Comparison of ENCODE assay signal across 18 cellular contexts in the genomic region with DNA sequence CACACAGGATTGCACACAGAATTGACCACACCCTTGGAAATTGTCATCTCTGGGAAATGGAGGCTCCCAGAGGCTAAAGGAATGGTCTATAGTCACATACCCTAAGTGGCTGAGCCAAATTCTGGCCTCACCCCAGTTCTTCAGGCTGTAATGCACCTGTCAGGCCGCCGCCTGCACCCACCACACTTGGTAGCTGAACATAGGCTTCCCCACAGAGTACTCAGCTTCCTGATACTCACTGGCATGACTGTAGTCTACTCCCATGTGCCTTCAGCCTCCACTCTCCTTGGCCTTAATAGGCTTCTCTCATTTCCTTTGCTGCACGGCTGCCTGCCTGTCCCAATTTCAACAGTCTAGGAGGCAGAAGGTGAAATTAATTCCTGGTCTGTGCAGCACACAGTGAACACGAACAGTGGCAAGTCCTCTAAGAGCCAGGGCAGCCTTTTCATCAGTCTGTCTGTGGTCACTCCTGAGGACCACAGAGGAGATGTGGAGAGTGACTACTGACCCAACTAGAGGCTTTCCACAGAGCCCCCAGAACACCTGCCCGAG.
"Had no signal": no experiment of that assay in that cellular context is flagged by ENCODE, and none has a peak within 500 bp of the region (broad histone marks: within the 10 kb centered on the region; RNA-seq: fewer than 3 reads in every experiment).

No MANE protein-coding gene starts in this region.

- H3K27ac ChIP-seq: colonic mucosa, foreskin keratinocyte, right atrium auricular region, upper lobe of right lung, VCaP had no signal

- H3K4me3 ChIP-seq: ascending aorta, colonic mucosa, right atrium auricular region, thoracic aorta, upper lobe of right lung had no signal

- H3K27me3 Mint-ChIP-seq: activated CD4-positive, alpha-beta memory T cell treated with anti-CD3 and anti-CD28 coated beads for 36 hours; natural killer cell treated with Interleukin-12 subunit alpha and Interleukin-12 subunit beta and Interleukin-15 and Interleukin-18, amount 100 ng/mL, for 72 hours; stimulated activated naive CD8-positive, alpha-beta T cell treated with anti-CD3 and anti-CD28 coated beads, Interleukin-15, amount 100 ng/mL, for 72 hours had no signal

- H3K27ac Mint-ChIP-seq: activated CD4-positive, alpha-beta memory T cell treated with anti-CD3 and anti-CD28 coated beads for 36 hours; natural killer cell treated with Interleukin-12 subunit alpha and Interleukin-12 subunit beta and Interleukin-15 and Interleukin-18, amount 100 ng/mL, for 72 hours had no signal

- H3K4me3 Mint-ChIP-seq: activated CD4-positive, alpha-beta memory T cell treated with anti-CD3 and anti-CD28 coated beads for 36 hours; activated T-cell treated with anti-CD3 and anti-CD28 coated beads, Interleukin-2, amount 50 U/mL, for 72 hours; natural killer cell treated with Interleukin-12 subunit alpha and Interleukin-12 subunit beta and Interleukin-15 and Interleukin-18, amount 100 ng/mL, for 72 hours; stimulated activated naive CD8-positive, alpha-beta T cell treated with anti-CD3 and anti-CD28 coated beads, Interleukin-15, amount 100 ng/mL, for 72 hours had no signal

- H3K9me3 ChIP-seq: ascending aorta, colonic mucosa, right atrium auricular region, thoracic aorta, upper lobe of right lung had no signal

- H3K27me3 ChIP-seq: ascending aorta, colonic mucosa, foreskin keratinocyte, right atrium auricular region, upper lobe of right lung had no signal

- H3K4me1 ChIP-seq: colonic mucosa had no signal

- H3K36me3 ChIP-seq: colonic mucosa, right atrium auricular region had no signal

- DNase-seq: activated CD4-positive, alpha-beta memory T cell treated with anti-CD3 and anti-CD28 coated beads for 36 hours; activated CD4-positive, alpha-beta T cell treated with anti-CD3 and anti-CD28 coated beads for 1 hour; activated gamma-delta T cell; activated T-cell treated with anti-CD3 and anti-CD28 coated beads, Interleukin-2, amount 50 U/mL, for 72 hours; colonic mucosa; effector CD8-positive, alpha-beta T cell; foreskin keratinocyte; mesenchymal stem cell; occipital lobe; stimulated activated naive CD8-positive, alpha-beta T cell treated with anti-CD3 and anti-CD28 coated beads, Interleukin-15, amount 100 ng/mL, for 72 hours; T-helper 1 cell; upper lobe of right lung had no signal

- ATAC-seq: activated T-cell treated with anti-CD3 and anti-CD28 coated beads, Interleukin-2, amount 50 U/mL, for 72 hours; foreskin keratinocyte; natural killer cell treated with Interleukin-12 subunit alpha and Interleukin-12 subunit beta and Interleukin-15 and Interleukin-18, amount 100 ng/mL, for 72 hours; SK-N-SH treated with all-trans-retinoic acid at 6 μM for 48 hours; stimulated activated naive CD8-positive, alpha-beta T cell treated with anti-CD3 and anti-CD28 coated beads, Interleukin-15, amount 100 ng/mL, for 72 hours; upper lobe of right lung had no signal
